In the genomic region with DNA sequence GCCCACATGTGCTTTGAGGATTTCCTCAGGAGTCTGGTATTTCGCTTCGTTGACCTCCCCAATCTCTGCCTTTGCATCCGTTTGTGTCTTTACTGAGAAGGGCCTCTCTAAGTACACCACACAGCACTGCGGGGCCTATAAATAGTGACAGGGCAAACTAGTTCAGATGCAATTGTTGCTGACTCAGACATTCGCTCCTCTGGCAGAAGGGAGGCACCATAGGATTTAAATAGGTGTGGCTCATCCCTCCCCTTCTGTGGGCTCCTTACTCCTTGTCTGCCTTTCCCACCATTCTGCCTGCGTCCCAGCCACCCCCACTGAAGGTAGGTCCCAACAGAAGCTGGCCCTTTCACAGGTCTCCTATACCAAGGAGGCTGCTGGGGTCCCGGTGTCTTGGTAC, we compare ENCODE assay signal across 1 cellular context.
TF ChIP-seq lines count a peak whose summit lies in the region.

No MANE protein-coding gene starts in this region.

TF ChIP-seq in H1, 55 proteins besides CTCF, POLR2A, EP300 and RAD21:
- TF ChIP-seq TEAD4 (IDR thresholded peaks at IDR 0.05; ENCODE audit: low read depth, low read length) (no peak), MAFK (IDR thresholded peaks at IDR 0.05; ENCODE audit: low read depth, low read length) (peak; percentile 96), SRF (IDR thresholded peaks at IDR 0.05; ENCODE audit: low read depth, low read length) (no peak), CEBPB (IDR thresholded peaks at IDR 0.05; ENCODE audit: low read depth, low read length) (no peak), RFX5 (IDR thresholded peaks at IDR 0.05; ENCODE audit: borderline replicate concordance, low read depth, low read length) (no peak), EGR1 (IDR thresholded peaks at IDR 0.05; ENCODE audit: borderline replicate concordance, low read depth, low read length) (no peak), GTF2F1 (IDR thresholded peaks at IDR 0.05; ENCODE audit: borderline replicate concordance, low read depth, low read length) (no peak), BACH1 (IDR thresholded peaks at IDR 0.05; ENCODE audit: low read length) (peak; percentile 98), CHD2 (IDR thresholded peaks at IDR 0.05; ENCODE audit: low read length) (no peak), POU5F1 (IDR thresholded peaks at IDR 0.05; ENCODE audit: low read depth, low read length) (no peak), CREB1 (IDR thresholded peaks at IDR 0.05) (no peak), POLR2AphosphoS5 (IDR thresholded peaks at IDR 0.05; ENCODE audit: low read depth, low read length) (no peak)
- TF ChIP-seq, protein P1, sequence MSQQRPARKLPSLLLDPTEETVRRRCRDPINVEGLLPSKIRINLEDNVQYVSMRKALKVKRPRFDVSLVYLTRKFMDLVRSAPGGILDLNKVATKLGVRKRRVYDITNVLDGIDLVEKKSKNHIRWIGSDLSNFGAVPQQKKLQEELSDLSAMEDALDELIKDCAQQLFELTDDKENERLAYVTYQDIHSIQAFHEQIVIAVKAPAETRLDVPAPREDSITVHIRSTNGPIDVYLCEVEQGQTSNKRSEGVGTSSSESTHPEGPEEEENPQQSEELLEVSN (IDR thresholded peaks at IDR 0.05), result no peak
- TF ChIP-seq, protein P2, sequence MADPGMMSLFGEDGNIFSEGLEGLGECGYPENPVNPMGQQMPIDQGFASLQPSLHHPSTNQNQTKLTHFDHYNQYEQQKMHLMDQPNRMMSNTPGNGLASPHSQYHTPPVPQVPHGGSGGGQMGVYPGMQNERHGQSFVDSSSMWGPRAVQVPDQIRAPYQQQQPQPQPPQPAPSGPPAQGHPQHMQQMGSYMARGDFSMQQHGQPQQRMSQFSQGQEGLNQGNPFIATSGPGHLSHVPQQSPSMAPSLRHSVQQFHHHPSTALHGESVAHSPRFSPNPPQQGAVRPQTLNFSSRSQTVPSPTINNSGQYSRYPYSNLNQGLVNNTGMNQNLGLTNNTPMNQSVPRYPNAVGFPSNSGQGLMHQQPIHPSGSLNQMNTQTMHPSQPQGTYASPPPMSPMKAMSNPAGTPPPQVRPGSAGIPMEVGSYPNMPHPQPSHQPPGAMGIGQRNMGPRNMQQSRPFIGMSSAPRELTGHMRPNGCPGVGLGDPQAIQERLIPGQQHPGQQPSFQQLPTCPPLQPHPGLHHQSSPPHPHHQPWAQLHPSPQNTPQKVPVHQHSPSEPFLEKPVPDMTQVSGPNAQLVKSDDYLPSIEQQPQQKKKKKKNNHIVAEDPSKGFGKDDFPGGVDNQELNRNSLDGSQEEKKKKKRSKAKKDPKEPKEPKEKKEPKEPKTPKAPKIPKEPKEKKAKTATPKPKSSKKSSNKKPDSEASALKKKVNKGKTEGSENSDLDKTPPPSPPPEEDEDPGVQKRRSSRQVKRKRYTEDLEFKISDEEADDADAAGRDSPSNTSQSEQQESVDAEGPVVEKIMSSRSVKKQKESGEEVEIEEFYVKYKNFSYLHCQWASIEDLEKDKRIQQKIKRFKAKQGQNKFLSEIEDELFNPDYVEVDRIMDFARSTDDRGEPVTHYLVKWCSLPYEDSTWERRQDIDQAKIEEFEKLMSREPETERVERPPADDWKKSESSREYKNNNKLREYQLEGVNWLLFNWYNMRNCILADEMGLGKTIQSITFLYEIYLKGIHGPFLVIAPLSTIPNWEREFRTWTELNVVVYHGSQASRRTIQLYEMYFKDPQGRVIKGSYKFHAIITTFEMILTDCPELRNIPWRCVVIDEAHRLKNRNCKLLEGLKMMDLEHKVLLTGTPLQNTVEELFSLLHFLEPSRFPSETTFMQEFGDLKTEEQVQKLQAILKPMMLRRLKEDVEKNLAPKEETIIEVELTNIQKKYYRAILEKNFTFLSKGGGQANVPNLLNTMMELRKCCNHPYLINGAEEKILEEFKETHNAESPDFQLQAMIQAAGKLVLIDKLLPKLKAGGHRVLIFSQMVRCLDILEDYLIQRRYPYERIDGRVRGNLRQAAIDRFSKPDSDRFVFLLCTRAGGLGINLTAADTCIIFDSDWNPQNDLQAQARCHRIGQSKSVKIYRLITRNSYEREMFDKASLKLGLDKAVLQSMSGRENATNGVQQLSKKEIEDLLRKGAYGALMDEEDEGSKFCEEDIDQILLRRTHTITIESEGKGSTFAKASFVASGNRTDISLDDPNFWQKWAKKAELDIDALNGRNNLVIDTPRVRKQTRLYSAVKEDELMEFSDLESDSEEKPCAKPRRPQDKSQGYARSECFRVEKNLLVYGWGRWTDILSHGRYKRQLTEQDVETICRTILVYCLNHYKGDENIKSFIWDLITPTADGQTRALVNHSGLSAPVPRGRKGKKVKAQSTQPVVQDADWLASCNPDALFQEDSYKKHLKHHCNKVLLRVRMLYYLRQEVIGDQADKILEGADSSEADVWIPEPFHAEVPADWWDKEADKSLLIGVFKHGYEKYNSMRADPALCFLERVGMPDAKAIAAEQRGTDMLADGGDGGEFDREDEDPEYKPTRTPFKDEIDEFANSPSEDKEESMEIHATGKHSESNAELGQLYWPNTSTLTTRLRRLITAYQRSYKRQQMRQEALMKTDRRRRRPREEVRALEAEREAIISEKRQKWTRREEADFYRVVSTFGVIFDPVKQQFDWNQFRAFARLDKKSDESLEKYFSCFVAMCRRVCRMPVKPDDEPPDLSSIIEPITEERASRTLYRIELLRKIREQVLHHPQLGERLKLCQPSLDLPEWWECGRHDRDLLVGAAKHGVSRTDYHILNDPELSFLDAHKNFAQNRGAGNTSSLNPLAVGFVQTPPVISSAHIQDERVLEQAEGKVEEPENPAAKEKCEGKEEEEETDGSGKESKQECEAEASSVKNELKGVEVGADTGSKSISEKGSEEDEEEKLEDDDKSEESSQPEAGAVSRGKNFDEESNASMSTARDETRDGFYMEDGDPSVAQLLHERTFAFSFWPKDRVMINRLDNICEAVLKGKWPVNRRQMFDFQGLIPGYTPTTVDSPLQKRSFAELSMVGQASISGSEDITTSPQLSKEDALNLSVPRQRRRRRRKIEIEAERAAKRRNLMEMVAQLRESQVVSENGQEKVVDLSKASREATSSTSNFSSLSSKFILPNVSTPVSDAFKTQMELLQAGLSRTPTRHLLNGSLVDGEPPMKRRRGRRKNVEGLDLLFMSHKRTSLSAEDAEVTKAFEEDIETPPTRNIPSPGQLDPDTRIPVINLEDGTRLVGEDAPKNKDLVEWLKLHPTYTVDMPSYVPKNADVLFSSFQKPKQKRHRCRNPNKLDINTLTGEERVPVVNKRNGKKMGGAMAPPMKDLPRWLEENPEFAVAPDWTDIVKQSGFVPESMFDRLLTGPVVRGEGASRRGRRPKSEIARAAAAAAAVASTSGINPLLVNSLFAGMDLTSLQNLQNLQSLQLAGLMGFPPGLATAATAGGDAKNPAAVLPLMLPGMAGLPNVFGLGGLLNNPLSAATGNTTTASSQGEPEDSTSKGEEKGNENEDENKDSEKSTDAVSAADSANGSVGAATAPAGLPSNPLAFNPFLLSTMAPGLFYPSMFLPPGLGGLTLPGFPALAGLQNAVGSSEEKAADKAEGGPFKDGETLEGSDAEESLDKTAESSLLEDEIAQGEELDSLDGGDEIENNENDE (IDR thresholded peaks at IDR 0.05; ENCODE audit: insufficient replicate concordance, low read length), result no peak
- TF ChIP-seq, protein P3, sequence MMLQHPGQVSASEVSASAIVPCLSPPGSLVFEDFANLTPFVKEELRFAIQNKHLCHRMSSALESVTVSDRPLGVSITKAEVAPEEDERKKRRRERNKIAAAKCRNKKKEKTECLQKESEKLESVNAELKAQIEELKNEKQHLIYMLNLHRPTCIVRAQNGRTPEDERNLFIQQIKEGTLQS (IDR thresholded peaks at IDR 0.05; ENCODE audit: insufficient read depth, low read depth, low read length), result no peak
